In the genomic region with DNA sequence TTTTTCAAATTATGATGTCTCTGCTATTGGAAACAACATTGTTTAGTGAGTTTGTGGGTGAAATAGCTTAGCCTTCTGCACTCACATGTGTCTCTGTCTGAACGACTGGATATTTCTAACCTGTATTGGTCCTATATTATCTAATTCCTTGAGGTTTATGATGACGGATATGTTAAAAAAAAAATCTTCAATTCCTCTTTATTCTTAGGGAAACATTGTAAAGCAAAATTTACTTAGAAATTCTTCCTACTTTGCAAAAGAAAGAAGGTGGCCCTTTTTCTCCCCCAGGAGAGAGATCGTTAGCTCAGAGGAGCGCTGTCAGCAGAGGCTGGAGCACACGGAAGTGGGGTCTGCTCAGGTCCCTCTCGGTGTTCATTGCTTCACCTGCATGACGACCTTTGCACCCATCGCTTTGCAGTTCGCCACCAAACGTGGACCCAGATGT, we compare ENCODE assay signal across 1 cellular context.
TF ChIP-seq lines count a peak whose summit lies in the region.

No MANE protein-coding gene starts in this region.

TF ChIP-seq in HepG2, 621 proteins besides CTCF, POLR2A, EP300 and RAD21 (continued from another document and continues in another):
- TF ChIP-seq, protein P1, sequence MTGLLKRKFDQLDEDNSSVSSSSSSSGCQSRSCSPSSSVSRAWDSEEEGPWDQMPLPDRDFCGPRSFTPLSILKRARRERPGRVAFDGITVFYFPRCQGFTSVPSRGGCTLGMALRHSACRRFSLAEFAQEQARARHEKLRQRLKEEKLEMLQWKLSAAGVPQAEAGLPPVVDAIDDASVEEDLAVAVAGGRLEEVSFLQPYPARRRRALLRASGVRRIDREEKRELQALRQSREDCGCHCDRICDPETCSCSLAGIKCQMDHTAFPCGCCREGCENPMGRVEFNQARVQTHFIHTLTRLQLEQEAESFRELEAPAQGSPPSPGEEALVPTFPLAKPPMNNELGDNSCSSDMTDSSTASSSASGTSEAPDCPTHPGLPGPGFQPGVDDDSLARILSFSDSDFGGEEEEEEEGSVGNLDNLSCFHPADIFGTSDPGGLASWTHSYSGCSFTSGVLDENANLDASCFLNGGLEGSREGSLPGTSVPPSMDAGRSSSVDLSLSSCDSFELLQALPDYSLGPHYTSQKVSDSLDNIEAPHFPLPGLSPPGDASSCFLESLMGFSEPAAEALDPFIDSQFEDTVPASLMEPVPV (CRISPR knock-in tag; IDR thresholded peaks at IDR 0.05): peak; percentile 15; the same call in 1 of the 2 replicates
- TF ChIP-seq, protein P2, sequence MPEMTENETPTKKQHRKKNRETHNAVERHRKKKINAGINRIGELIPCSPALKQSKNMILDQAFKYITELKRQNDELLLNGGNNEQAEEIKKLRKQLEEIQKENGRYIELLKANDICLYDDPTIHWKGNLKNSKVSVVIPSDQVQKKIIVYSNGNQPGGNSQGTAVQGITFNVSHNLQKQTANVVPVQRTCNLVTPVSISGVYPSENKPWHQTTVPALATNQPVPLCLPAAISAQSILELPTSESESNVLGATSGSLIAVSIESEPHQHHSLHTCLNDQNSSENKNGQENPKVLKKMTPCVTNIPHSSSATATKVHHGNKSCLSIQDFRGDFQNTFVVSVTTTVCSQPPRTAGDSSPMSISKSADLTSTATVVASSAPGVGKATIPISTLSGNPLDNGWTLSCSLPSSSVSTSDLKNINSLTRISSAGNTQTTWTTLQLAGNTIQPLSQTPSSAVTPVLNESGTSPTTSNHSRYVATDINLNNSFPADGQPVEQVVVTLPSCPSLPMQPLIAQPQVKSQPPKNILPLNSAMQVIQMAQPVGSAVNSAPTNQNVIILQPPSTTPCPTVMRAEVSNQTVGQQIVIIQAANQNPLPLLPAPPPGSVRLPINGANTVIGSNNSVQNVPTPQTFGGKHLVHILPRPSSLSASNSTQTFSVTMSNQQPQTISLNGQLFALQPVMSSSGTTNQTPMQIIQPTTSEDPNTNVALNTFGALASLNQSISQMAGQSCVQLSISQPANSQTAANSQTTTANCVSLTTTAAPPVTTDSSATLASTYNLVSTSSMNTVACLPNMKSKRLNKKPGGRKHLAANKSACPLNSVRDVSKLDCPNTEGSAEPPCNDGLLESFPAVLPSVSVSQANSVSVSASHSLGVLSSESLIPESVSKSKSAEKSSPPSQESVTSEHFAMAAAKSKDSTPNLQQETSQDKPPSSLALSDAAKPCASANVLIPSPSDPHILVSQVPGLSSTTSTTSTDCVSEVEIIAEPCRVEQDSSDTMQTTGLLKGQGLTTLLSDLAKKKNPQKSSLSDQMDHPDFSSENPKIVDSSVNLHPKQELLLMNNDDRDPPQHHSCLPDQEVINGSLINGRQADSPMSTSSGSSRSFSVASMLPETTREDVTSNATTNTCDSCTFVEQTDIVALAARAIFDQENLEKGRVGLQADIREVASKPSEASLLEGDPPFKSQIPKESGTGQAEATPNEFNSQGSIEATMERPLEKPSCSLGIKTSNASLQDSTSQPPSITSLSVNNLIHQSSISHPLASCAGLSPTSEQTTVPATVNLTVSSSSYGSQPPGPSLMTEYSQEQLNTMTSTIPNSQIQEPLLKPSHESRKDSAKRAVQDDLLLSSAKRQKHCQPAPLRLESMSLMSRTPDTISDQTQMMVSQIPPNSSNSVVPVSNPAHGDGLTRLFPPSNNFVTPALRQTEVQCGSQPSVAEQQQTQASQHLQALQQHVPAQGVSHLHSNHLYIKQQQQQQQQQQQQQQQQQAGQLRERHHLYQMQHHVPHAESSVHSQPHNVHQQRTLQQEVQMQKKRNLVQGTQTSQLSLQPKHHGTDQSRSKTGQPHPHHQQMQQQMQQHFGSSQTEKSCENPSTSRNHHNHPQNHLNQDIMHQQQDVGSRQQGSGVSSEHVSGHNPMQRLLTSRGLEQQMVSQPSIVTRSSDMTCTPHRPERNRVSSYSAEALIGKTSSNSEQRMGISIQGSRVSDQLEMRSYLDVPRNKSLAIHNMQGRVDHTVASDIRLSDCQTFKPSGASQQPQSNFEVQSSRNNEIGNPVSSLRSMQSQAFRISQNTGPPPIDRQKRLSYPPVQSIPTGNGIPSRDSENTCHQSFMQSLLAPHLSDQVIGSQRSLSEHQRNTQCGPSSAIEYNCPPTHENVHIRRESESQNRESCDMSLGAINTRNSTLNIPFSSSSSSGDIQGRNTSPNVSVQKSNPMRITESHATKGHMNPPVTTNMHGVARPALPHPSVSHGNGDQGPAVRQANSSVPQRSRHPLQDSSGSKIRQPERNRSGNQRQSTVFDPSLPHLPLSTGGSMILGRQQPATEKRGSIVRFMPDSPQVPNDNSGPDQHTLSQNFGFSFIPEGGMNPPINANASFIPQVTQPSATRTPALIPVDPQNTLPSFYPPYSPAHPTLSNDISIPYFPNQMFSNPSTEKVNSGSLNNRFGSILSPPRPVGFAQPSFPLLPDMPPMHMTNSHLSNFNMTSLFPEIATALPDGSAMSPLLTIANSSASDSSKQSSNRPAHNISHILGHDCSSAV (CRISPR knock-in tag; IDR thresholded peaks at IDR 0.05; ENCODE audit: borderline replicate concordance): no peak
- TF ChIP-seq, protein P3, sequence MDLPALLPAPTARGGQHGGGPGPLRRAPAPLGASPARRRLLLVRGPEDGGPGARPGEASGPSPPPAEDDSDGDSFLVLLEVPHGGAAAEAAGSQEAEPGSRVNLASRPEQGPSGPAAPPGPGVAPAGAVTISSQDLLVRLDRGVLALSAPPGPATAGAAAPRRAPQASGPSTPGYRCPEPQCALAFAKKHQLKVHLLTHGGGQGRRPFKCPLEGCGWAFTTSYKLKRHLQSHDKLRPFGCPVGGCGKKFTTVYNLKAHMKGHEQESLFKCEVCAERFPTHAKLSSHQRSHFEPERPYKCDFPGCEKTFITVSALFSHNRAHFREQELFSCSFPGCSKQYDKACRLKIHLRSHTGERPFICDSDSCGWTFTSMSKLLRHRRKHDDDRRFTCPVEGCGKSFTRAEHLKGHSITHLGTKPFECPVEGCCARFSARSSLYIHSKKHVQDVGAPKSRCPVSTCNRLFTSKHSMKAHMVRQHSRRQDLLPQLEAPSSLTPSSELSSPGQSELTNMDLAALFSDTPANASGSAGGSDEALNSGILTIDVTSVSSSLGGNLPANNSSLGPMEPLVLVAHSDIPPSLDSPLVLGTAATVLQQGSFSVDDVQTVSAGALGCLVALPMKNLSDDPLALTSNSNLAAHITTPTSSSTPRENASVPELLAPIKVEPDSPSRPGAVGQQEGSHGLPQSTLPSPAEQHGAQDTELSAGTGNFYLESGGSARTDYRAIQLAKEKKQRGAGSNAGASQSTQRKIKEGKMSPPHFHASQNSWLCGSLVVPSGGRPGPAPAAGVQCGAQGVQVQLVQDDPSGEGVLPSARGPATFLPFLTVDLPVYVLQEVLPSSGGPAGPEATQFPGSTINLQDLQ (CRISPR knock-in tag; IDR thresholded peaks at IDR 0.05): 0 out of 2 replicates have a peak, but pooled peaks have one; percentile 27
- TF ChIP-seq ZNF564 (CRISPR knock-in tag; IDR thresholded peaks at IDR 0.05) (no peak), GFI1 (CRISPR knock-in tag; IDR thresholded peaks at IDR 0.05; ENCODE audit: borderline replicate concordance) (no peak), ELF4 (CRISPR knock-in tag; IDR thresholded peaks at IDR 0.05; ENCODE audit: borderline replicate concordance) (0 out of 2 replicates have a peak, but pooled peaks have one; percentile 96), MXI1 (IDR thresholded peaks at IDR 0.05; ENCODE audit: borderline replicate concordance, low read depth, low read length) (peak; percentile 79; the same call in 1 of the 3 replicates), ZKSCAN5 (CRISPR knock-in tag; IDR thresholded peaks at IDR 0.05) (0 out of 2 replicates have a peak, but pooled peaks have one; percentile 35), ZNF850 (CRISPR knock-in tag; conservative IDR thresholded peaks at IDR 0.05) (0 out of 2 replicates have a peak, but pooled peaks have one; percentile 17), HNF4G (IDR thresholded peaks at IDR 0.05; ENCODE audit: borderline replicate concordance, low read depth, low read length) (peak; percentile 99; the same call in 1 of the 2 replicates), HNF4G (CRISPR knock-in tag; IDR thresholded peaks at IDR 0.05; ENCODE audit: borderline replicate concordance, low read depth) (no peak), ZNF253 (CRISPR knock-in tag; IDR thresholded peaks at IDR 0.05; ENCODE audit: borderline replicate concordance) (0 out of 2 replicates have a peak, but pooled peaks have one; percentile 61), MED1 (CRISPR knock-in tag; IDR thresholded peaks at IDR 0.05) (no peak), POLR2AphosphoS5 (IDR thresholded peaks at IDR 0.05; ENCODE audit: low read depth, low read length) (peak; percentile 48; the same call in 1 of the 2 replicates), ZNF263 (CRISPR knock-in tag; IDR thresholded peaks at IDR 0.05) (peak; percentile 88), ZNF644 (CRISPR knock-in tag; IDR thresholded peaks at IDR 0.05; ENCODE audit: low read depth) (peak; percentile 93; the same call in 1 of the 2 replicates), ISX (CRISPR knock-in tag; conservative IDR thresholded peaks at IDR 0.05) (0 out of 2 replicates have a peak, but pooled peaks have one; percentile 19), RBFOX2 (IDR thresholded peaks at IDR 0.05; ENCODE audit: low read depth, low read length) (peak; percentile 59), MAFK (conservative IDR thresholded peaks at IDR 0.05 in 1 of 2, IDR thresholded peaks at IDR 0.05 in 1 of 2; ENCODE audit: low read length in 2 of 2) (peak in 1 of 2 experiments; percentile 65; a peak in 1 of 4 replicates), ZNF205 (CRISPR knock-in tag; IDR thresholded peaks at IDR 0.05) (no peak)
- TF ChIP-seq, protein P4, sequence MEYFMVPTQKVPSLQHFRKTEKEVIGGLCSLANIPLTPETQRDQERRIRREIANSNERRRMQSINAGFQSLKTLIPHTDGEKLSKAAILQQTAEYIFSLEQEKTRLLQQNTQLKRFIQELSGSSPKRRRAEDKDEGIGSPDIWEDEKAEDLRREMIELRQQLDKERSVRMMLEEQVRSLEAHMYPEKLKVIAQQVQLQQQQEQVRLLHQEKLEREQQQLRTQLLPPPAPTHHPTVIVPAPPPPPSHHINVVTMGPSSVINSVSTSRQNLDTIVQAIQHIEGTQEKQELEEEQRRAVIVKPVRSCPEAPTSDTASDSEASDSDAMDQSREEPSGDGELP (IDR thresholded peaks at IDR 0.05; ENCODE audit: borderline replicate concordance, low read depth): peak; percentile 75; the same call in 1 of the 2 replicates
- TF ChIP-seq, protein P5, sequence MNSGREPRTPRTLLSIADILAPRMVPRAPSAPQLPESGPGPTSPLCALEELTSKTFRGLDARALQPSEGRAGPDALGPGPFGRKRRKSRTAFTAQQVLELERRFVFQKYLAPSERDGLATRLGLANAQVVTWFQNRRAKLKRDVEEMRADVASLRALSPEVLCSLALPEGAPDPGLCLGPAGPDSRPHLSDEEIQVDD (CRISPR knock-in tag; IDR thresholded peaks at IDR 0.05; ENCODE audit: borderline replicate concordance): 0 out of 2 replicates have a peak, but pooled peaks have one; percentile 37
- TF ChIP-seq, protein P6, sequence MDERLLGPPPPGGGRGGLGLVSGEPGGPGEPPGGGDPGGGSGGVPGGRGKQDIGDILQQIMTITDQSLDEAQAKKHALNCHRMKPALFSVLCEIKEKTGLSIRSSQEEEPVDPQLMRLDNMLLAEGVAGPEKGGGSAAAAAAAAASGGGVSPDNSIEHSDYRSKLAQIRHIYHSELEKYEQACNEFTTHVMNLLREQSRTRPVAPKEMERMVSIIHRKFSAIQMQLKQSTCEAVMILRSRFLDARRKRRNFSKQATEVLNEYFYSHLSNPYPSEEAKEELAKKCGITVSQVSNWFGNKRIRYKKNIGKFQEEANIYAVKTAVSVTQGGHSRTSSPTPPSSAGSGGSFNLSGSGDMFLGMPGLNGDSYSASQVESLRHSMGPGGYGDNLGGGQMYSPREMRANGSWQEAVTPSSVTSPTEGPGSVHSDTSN (CRISPR knock-in tag; IDR thresholded peaks at IDR 0.05): no peak
- TF ChIP-seq, protein P7, sequence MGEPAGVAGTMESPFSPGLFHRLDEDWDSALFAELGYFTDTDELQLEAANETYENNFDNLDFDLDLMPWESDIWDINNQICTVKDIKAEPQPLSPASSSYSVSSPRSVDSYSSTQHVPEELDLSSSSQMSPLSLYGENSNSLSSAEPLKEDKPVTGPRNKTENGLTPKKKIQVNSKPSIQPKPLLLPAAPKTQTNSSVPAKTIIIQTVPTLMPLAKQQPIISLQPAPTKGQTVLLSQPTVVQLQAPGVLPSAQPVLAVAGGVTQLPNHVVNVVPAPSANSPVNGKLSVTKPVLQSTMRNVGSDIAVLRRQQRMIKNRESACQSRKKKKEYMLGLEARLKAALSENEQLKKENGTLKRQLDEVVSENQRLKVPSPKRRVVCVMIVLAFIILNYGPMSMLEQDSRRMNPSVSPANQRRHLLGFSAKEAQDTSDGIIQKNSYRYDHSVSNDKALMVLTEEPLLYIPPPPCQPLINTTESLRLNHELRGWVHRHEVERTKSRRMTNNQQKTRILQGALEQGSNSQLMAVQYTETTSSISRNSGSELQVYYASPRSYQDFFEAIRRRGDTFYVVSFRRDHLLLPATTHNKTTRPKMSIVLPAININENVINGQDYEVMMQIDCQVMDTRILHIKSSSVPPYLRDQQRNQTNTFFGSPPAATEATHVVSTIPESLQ (CRISPR knock-in tag; conservative IDR thresholded peaks at IDR 0.05): 0 out of 2 replicates have a peak, but pooled peaks have one; percentile 20
